8 cellular contexts compared by ENCODE assay signal in genomic region chr1:46718727-46719622, GRCh38. TPM values are rescaled to one million over a fixed set of nuclear protein-coding genes. Genes with fewer than 3 reads are reported as not detected.
DNase-seq lines count a peak whose midpoint lies in the region; ATAC-seq and TF ChIP-seq lines count a peak whose summit lies in the region.

Gene EFCAB14, minus strand, starts transcription at chr1:46719114. Its CDS starts 1,027 bp downstream, at chr1:46718087.

- no peaks in the 10 kb centered on the region for H3K9me3 Mint-ChIP-seq in activated naive CD8-positive, alpha-beta T cell (ENCODE audit: low read depth)

- H3K27ac Mint-ChIP-seq in activated naive CD8-positive, alpha-beta T cell, result peak within 1 kb of the TSS; percentile 93

- ATAC-seq in HG02610 (IDR thresholded peaks at IDR 0.05; ENCODE audit: unreplicated experiment) (peak; percentile 99), omental fat pad (ENCODE audit: low FRiP score) (peak; percentile 98)

- peak within 1 kb of the TSS; percentile 83 for H3K4me3 ChIP-seq in GM08714 (ENCODE audit: low read length)
- peak within 1 kb of the TSS; percentile 90 to 95 for H3K4me3 ChIP-seq in testis

- DNase-seq in NCI-H1092 treated with DMSO at 0.1 percent for 48 hours (lab: John Stamatoyannopoulos, UW), result peak; percentile 75
- peak; percentile 93 for DNase-seq in SKM-1 (lab: John Stamatoyannopoulos, UW; ENCODE audit: unreplicated experiment)
- DNase-seq in glomerular endothelial cell (ENCODE audit: extremely low read depth, low read depth, low spot score), result no peak
- DNase-seq in omental fat pad (ENCODE audit: low spot score), result peak; percentile 96
- DNase-seq in testis, result peak; percentile 96

- WGBS in testis, 2 donors, result 0 to 1% methylated on average over 10 to 81 of the region's 85 CpGs

- no peaks in the 10 kb centered on the region for H3K27me3 ChIP-seq in testis

- peak within 1 kb of the TSS; percentile 67 to 80 for H3K27ac ChIP-seq in testis

- no peak for TF ChIP-seq POLR2A in testis (IDR thresholded peaks at IDR 0.05)

- H3K9me3 ChIP-seq in testis, result no peaks in the 10 kb centered on the region

- H3K36me3 Mint-ChIP-seq in activated naive CD8-positive, alpha-beta T cell, result peaks cover 10% of the 10 kb centered on the region

- no peak for TF ChIP-seq CTCF in omental fat pad (IDR thresholded peaks at IDR 0.05)
- peak in 1 of 3 experiments; percentile 32 for TF ChIP-seq CTCF in testis (IDR thresholded peaks at IDR 0.05)

- H3K36me3 ChIP-seq in testis (ENCODE audit: low read depth, missing control alignments), result no peaks in the 10 kb centered on the region

- intact Hi-C loops in testis (cut with DNase I; ENCODE audit: low total_unique reads), result no loop called here

- no peaks in the 10 kb centered on the region for H3K27me3 Mint-ChIP-seq in activated naive CD8-positive, alpha-beta T cell

- H3K4me1 Mint-ChIP-seq in activated naive CD8-positive, alpha-beta T cell (ENCODE audit: low read depth), result peaks cover 41% of the 10 kb centered on the region

- H3K4me3 Mint-ChIP-seq in activated naive CD8-positive, alpha-beta T cell, result peak within 1 kb of the TSS; percentile 94

- peaks cover 15% of the 10 kb centered on the region for H3K4me1 ChIP-seq in testis

RNA-seq across cellular contexts. Expression of gene EFCAB14, which starts in this region (rescaled TPM):
- total RNA-seq in glomerular endothelial cell, result 79.3 and 177 TPM in 2 replicates
- 100 to 1,000 TPM in 2 of 4 donors, 10 to 100 TPM in 2; 91.4 to 144 (median 103) TPM for total RNA-seq in omental fat pad
- 10 to 100 TPM; 76.6 to 77.8 TPM for total RNA-seq in testis
- 94.0 TPM for polyA plus RNA-seq in testis (ENCODE audit: insufficient read depth, low read depth, low replicate concordance)
